24 cellular contexts compared by ENCODE assay signal in genomic region chr20:35187584-35188190, GRCh38. TPM values are rescaled to one million over a fixed set of nuclear protein-coding genes. Genes with fewer than 3 reads are reported as not detected.
"Had no signal": no experiment of that assay in that cellular context is flagged by ENCODE, and none has a peak within 500 bp of the region (broad histone marks: within the 10 kb centered on the region; RNA-seq: fewer than 3 reads in every experiment).

No MANE protein-coding gene starts in this region.

- H3K9ac ChIP-seq: SK-N-SH had no signal

- H3K9me3 ChIP-seq: SK-N-SH had no signal

- H3K4me2 ChIP-seq: SK-N-SH had no signal

- DNase-seq: activated B cell treated with CpG ODN at 0.5 μM for 24 hours; activated CD4-positive, alpha-beta memory T cell treated with anti-CD3 and anti-CD28 coated beads, Interleukin-2, amount 10 ng/mL, durations not matched to agents 7 days and 5 days; activated CD4-positive, alpha-beta T cell treated with anti-CD3 and anti-CD28 coated beads for 1 hour; activated CD4-positive, alpha-beta T cell treated with anti-CD3 and anti-CD28 coated beads, Interleukin-2, amount 10 ng/mL, durations not matched to agents 7 days and 5 days; activated gamma-delta T cell; activated naive CD4-positive, alpha-beta T cell treated with anti-CD3 and anti-CD28 coated beads for 36 hours; activated T-cell treated with anti-CD3 and anti-CD28 coated beads for 4 hours; activated T-cell treated with anti-CD3 and anti-CD28 coated beads, Interleukin-2, amount 50 U/mL, for 48 hours; amygdala; Kasumi-1; NCI-H1092 treated with DMSO at 0.1 percent for 48 hours; NCI-H1417 treated with DMSO at 0.1 percent for 48 hours; NCI-H1694; NCI-H2029; NCI-H2107; NCI-H2171 treated with DMSO at 0.1 percent for 48 hours; NCI-H345; NCI-H510A treated with DMSO at 0.1 percent for 48 hours; NCI-H69; NK-92 treated with Interleukin-12 subunit alpha and Interleukin-12 subunit beta, amount 100 ng/mL, for 24 hours; OCI-M1; RPMI8226; SK-N-SH; T-helper 9 cell had no signal

RNA-seq across cellular contexts. Expression of gene MMP24, which starts 38.8 kb away (rescaled TPM):
- total RNA-seq: activated B cell treated with CpG ODN at 0.5 μM for 24 hours; activated CD4-positive, alpha-beta memory T cell treated with anti-CD3 and anti-CD28 coated beads, Interleukin-2, amount 10 ng/mL, durations not matched to agents 7 days and 5 days; activated CD4-positive, alpha-beta T cell treated with anti-CD3 and anti-CD28 coated beads, Interleukin-2, amount 10 ng/mL, durations not matched to agents 7 days and 5 days; activated naive CD4-positive, alpha-beta T cell treated with anti-CD3 and anti-CD28 coated beads for 36 hours had no signal
